ENCODE assay signal across 1 cellular context in genomic region chr11:109077340-109077927, GRCh38.
TF ChIP-seq lines count a peak whose summit lies in the region.

No MANE protein-coding gene starts in this region.

TF ChIP-seq in GM23338, 12 proteins besides CTCF, POLR2A, EP300 and RAD21:
- TF ChIP-seq, protein P1, sequence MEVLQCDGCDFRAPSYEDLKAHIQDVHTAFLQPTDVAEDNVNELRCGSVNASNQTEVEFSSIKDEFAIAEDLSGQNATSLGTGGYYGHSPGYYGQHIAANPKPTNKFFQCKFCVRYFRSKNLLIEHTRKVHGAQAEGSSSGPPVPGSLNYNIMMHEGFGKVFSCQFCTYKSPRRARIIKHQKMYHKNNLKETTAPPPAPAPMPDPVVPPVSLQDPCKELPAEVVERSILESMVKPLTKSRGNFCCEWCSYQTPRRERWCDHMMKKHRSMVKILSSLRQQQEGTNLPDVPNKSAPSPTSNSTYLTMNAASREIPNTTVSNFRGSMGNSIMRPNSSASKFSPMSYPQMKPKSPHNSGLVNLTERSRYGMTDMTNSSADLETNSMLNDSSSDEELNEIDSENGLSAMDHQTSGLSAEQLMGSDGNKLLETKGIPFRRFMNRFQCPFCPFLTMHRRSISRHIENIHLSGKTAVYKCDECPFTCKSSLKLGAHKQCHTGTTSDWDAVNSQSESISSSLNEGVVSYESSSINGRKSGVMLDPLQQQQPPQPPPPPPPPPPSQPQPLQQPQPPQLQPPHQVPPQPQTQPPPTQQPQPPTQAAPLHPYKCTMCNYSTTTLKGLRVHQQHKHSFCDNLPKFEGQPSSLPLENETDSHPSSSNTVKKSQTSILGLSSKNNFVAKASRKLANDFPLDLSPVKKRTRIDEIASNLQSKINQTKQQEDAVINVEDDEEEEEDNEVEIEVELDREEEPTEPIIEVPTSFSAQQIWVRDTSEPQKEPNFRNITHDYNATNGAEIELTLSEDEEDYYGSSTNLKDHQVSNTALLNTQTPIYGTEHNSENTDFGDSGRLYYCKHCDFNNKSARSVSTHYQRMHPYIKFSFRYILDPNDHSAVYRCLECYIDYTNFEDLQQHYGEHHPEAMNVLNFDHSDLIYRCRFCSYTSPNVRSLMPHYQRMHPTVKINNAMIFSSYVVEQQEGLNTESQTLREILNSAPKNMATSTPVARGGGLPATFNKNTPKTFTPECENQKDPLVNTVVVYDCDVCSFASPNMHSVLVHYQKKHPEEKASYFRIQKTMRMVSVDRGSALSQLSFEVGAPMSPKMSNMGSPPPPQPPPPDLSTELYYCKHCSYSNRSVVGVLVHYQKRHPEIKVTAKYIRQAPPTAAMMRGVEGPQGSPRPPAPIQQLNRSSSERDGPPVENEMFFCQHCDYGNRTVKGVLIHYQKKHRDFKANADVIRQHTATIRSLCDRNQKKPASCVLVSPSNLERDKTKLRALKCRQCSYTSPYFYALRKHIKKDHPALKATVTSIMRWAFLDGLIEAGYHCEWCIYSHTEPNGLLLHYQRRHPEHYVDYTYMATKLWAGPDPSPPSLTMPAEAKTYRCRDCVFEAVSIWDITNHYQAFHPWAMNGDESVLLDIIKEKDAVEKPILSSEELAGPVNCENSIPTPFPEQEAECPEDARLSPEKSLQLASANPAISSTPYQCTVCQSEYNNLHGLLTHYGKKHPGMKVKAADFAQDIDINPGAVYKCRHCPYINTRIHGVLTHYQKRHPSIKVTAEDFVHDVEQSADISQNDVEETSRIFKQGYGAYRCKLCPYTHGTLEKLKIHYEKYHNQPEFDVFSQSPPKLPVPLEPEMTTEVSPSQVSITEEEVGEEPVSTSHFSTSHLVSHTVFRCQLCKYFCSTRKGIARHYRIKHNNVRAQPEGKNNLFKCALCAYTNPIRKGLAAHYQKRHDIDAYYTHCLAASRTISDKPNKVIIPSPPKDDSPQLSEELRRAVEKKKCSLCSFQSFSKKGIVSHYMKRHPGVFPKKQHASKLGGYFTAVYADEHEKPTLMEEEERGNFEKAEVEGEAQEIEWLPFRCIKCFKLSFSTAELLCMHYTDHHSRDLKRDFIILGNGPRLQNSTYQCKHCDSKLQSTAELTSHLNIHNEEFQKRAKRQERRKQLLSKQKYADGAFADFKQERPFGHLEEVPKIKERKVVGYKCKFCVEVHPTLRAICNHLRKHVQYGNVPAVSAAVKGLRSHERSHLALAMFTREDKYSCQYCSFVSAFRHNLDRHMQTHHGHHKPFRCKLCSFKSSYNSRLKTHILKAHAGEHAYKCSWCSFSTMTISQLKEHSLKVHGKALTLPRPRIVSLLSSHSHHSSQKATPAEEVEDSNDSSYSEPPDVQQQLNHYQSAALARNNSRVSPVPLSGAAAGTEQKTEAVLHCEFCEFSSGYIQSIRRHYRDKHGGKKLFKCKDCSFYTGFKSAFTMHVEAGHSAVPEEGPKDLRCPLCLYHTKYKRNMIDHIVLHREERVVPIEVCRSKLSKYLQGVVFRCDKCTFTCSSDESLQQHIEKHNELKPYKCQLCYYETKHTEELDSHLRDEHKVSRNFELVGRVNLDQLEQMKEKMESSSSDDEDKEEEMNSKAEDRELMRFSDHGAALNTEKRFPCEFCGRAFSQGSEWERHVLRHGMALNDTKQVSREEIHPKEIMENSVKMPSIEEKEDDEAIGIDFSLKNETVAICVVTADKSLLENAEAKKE (CRISPR knock-in tag; IDR thresholded peaks at IDR 0.05), result no peak
- TF ChIP-seq REST (IDR thresholded peaks at IDR 0.05; ENCODE audit: unreplicated experiment) (no peak), JUNB (IDR thresholded peaks at IDR 0.05; ENCODE audit: unreplicated experiment) (no peak), EZH2phosphoT487 (IDR thresholded peaks at IDR 0.05; ENCODE audit: unreplicated experiment) (no peak), NANOG (IDR thresholded peaks at IDR 0.05; ENCODE audit: borderline replicate concordance) (no peak), STAT1 (IDR thresholded peaks at IDR 0.05; ENCODE audit: unreplicated experiment) (no peak), EZH2 (IDR thresholded peaks at IDR 0.05; ENCODE audit: low read depth, unreplicated experiment) (no peak), ZNF331 (CRISPR knock-in tag; IDR thresholded peaks at IDR 0.05; ENCODE audit: low read depth) (no peak), ZNF114 (CRISPR knock-in tag; IDR thresholded peaks at IDR 0.05) (no peak), POLR2AphosphoS5 (IDR thresholded peaks at IDR 0.05; ENCODE audit: low read depth) (no peak), CREB1 (CRISPR knock-in tag; IDR thresholded peaks at IDR 0.05; ENCODE audit: low read depth) (no peak)
- TF ChIP-seq, protein P2, sequence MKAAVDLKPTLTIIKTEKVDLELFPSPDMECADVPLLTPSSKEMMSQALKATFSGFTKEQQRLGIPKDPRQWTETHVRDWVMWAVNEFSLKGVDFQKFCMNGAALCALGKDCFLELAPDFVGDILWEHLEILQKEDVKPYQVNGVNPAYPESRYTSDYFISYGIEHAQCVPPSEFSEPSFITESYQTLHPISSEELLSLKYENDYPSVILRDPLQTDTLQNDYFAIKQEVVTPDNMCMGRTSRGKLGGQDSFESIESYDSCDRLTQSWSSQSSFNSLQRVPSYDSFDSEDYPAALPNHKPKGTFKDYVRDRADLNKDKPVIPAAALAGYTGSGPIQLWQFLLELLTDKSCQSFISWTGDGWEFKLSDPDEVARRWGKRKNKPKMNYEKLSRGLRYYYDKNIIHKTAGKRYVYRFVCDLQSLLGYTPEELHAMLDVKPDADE (IDR thresholded peaks at IDR 0.05), result no peak
